Comparison of ENCODE assay signal across 1 cellular context in the genomic region with DNA sequence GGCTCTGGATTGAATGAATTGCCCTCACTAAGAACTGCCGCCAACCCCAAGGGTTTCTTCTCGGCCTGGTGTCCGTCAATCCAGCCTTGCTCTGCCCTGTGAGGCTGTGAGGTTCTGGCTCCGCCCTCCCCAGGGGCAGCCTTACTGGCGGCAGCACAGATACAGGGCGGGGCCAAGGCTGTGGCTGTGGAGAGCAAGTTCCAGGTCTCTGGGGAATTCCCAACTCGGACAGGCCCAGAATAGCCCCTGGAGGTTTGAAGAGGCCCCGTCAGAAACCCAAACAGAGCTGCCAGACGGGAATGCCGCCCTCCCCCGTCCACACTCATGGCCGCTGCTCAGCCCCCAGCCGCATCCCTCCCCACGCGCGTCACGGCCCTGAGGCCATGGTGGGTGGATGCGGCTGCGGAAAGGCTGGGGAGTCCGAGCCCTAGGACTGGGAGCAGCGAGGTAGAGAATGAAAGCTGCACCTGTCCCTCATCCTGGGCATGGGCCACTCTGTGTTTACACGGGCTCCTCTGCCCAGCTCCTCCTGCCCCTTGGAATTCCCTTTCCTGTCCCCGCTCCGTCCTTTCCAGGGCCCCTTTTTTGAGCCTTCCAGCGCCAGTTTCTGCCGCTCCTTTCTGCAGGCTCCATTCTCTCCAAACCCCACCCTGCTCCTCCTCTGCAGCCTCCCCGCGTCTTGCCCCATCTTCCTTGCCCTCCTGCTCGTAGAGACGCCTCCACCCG.
A peak's percentile ranks its signal among the peaks of the same experiment; 100 is the strongest.
TF ChIP-seq lines count a peak whose summit lies in the region.

No MANE protein-coding gene starts in this region.

TF ChIP-seq in HepG2, 621 proteins besides CTCF, POLR2A, EP300 and RAD21 (continued from another document and continues in another):
- TF ChIP-seq ZNF431 (CRISPR knock-in tag; IDR thresholded peaks at IDR 0.05; ENCODE audit: borderline replicate concordance, low read depth) (no peak), ZNF160 (CRISPR knock-in tag; IDR thresholded peaks at IDR 0.05) (peak; percentile 43; the same call in 1 of the 2 replicates), PITX1 (CRISPR knock-in tag; IDR thresholded peaks at IDR 0.05) (peak; percentile 42; the same call in 1 of the 2 replicates), ZNF720 (CRISPR knock-in tag; IDR thresholded peaks at IDR 0.05) (no peak; the same call in 1 of the 2 replicates), ZSCAN31 (CRISPR knock-in tag; IDR thresholded peaks at IDR 0.05; ENCODE audit: low read depth) (peak; percentile 95), NR2C2 (CRISPR knock-in tag; IDR thresholded peaks at IDR 0.05; ENCODE audit: borderline replicate concordance) (no peak; the same call in 1 of the 2 replicates), IKZF4 (CRISPR knock-in tag; IDR thresholded peaks at IDR 0.05; ENCODE audit: borderline replicate concordance, low read depth, not compliant biosample characterization) (no peak), ZNF713 (CRISPR knock-in tag; IDR thresholded peaks at IDR 0.05) (no peak), HNRNPLL (IDR thresholded peaks at IDR 0.05; ENCODE audit: low read depth, low read length, poor library complexity, severe bottlenecking) (peak; percentile 77), HNRNPH1 (optimal IDR thresholded peaks at IDR 0.05; ENCODE audit: low read depth, low read length) (peak; percentile 55), SMARCC2 (IDR thresholded peaks at IDR 0.05) (no peak), POLR2G (IDR thresholded peaks at IDR 0.05; ENCODE audit: low read depth, low read length) (peak; percentile 92), STAT5B (CRISPR knock-in tag; IDR thresholded peaks at IDR 0.05) (no peak), KLF13 (CRISPR knock-in tag; IDR thresholded peaks at IDR 0.05) (no peak), AGO1 (IDR thresholded peaks at IDR 0.05; ENCODE audit: low read depth, low read length, poor library complexity, severe bottlenecking) (peak; percentile 99), ATF7-NPFF (CRISPR knock-in tag; IDR thresholded peaks at IDR 0.05; ENCODE audit: low read depth) (peak; percentile 26), NR2F1 (CRISPR knock-in tag; IDR thresholded peaks at IDR 0.05) (no peak), SOX5 (CRISPR knock-in tag; IDR thresholded peaks at IDR 0.05; ENCODE audit: borderline replicate concordance) (no peak), ZNF546 (CRISPR knock-in tag; conservative IDR thresholded peaks at IDR 0.05) (no peak), HOXD1 (CRISPR knock-in tag; IDR thresholded peaks at IDR 0.05) (no peak), SETDB1 (CRISPR knock-in tag; IDR thresholded peaks at IDR 0.05; ENCODE audit: borderline replicate concordance) (no peak), AGO2 (optimal IDR thresholded peaks at IDR 0.05; ENCODE audit: low read depth, low read length) (peak; percentile 100), FOXO1 (CRISPR knock-in tag; IDR thresholded peaks at IDR 0.05) (no peak; the same call in 1 of the 2 replicates), SP5 (CRISPR knock-in tag; IDR thresholded peaks at IDR 0.05; ENCODE audit: borderline replicate concordance, low read depth) (no peak), ZNF264 (CRISPR knock-in tag; IDR thresholded peaks at IDR 0.05) (0 out of 2 replicates have a peak, but pooled peaks have one; percentile 23)
- TF ChIP-seq, protein P1, sequence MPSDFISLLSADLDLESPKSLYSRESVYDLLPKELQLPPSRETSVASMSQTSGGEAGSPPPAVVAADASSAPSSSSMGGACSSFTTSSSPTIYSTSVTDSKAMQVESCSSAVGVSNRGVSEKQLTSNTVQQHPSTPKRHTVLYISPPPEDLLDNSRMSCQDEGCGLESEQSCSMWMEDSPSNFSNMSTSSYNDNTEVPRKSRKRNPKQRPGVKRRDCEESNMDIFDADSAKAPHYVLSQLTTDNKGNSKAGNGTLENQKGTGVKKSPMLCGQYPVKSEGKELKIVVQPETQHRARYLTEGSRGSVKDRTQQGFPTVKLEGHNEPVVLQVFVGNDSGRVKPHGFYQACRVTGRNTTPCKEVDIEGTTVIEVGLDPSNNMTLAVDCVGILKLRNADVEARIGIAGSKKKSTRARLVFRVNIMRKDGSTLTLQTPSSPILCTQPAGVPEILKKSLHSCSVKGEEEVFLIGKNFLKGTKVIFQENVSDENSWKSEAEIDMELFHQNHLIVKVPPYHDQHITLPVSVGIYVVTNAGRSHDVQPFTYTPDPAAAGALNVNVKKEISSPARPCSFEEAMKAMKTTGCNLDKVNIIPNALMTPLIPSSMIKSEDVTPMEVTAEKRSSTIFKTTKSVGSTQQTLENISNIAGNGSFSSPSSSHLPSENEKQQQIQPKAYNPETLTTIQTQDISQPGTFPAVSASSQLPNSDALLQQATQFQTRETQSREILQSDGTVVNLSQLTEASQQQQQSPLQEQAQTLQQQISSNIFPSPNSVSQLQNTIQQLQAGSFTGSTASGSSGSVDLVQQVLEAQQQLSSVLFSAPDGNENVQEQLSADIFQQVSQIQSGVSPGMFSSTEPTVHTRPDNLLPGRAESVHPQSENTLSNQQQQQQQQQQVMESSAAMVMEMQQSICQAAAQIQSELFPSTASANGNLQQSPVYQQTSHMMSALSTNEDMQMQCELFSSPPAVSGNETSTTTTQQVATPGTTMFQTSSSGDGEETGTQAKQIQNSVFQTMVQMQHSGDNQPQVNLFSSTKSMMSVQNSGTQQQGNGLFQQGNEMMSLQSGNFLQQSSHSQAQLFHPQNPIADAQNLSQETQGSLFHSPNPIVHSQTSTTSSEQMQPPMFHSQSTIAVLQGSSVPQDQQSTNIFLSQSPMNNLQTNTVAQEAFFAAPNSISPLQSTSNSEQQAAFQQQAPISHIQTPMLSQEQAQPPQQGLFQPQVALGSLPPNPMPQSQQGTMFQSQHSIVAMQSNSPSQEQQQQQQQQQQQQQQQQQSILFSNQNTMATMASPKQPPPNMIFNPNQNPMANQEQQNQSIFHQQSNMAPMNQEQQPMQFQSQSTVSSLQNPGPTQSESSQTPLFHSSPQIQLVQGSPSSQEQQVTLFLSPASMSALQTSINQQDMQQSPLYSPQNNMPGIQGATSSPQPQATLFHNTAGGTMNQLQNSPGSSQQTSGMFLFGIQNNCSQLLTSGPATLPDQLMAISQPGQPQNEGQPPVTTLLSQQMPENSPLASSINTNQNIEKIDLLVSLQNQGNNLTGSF (CRISPR knock-in tag; IDR thresholded peaks at IDR 0.05): no peak
- TF ChIP-seq, protein P2, sequence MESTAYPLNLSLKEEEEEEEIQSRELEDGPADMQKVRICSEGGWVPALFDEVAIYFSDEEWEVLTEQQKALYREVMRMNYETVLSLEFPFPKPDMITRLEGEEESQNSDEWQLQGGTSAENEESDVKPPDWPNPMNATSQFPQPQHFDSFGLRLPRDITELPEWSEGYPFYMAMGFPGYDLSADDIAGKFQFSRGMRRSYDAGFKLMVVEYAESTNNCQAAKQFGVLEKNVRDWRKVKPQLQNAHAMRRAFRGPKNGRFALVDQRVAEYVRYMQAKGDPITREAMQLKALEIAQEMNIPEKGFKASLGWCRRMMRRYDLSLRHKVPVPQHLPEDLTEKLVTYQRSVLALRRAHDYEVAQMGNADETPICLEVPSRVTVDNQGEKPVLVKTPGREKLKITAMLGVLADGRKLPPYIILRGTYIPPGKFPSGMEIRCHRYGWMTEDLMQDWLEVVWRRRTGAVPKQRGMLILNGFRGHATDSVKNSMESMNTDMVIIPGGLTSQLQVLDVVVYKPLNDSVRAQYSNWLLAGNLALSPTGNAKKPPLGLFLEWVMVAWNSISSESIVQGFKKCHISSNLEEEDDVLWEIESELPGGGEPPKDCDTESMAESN (CRISPR knock-in tag; conservative IDR thresholded peaks at IDR 0.05): no peak
- TF ChIP-seq, protein P3, sequence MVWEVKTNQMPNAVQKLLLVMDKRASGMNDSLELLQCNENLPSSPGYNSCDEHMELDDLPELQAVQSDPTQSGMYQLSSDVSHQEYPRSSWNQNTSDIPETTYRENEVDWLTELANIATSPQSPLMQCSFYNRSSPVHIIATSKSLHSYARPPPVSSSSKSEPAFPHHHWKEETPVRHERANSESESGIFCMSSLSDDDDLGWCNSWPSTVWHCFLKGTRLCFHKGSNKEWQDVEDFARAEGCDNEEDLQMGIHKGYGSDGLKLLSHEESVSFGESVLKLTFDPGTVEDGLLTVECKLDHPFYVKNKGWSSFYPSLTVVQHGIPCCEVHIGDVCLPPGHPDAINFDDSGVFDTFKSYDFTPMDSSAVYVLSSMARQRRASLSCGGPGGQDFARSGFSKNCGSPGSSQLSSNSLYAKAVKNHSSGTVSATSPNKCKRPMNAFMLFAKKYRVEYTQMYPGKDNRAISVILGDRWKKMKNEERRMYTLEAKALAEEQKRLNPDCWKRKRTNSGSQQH (CRISPR knock-in tag; IDR thresholded peaks at IDR 0.05; ENCODE audit: low read depth): no peak
- TF ChIP-seq, protein P4, sequence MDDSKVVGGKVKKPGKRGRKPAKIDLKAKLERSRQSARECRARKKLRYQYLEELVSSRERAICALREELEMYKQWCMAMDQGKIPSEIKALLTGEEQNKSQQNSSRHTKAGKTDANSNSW (CRISPR knock-in tag; IDR thresholded peaks at IDR 0.05; ENCODE audit: borderline replicate concordance): no peak
- TF ChIP-seq, protein P5, sequence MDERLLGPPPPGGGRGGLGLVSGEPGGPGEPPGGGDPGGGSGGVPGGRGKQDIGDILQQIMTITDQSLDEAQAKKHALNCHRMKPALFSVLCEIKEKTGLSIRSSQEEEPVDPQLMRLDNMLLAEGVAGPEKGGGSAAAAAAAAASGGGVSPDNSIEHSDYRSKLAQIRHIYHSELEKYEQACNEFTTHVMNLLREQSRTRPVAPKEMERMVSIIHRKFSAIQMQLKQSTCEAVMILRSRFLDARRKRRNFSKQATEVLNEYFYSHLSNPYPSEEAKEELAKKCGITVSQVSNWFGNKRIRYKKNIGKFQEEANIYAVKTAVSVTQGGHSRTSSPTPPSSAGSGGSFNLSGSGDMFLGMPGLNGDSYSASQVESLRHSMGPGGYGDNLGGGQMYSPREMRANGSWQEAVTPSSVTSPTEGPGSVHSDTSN (CRISPR knock-in tag; IDR thresholded peaks at IDR 0.05): peak; percentile 78
- TF ChIP-seq, protein P6, sequence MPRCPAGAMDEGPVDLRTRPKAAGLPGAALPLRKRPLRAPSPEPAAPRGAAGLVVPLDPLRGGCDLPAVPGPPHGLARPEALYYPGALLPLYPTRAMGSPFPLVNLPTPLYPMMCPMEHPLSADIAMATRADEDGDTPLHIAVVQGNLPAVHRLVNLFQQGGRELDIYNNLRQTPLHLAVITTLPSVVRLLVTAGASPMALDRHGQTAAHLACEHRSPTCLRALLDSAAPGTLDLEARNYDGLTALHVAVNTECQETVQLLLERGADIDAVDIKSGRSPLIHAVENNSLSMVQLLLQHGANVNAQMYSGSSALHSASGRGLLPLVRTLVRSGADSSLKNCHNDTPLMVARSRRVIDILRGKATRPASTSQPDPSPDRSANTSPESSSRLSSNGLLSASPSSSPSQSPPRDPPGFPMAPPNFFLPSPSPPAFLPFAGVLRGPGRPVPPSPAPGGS (CRISPR knock-in tag; IDR thresholded peaks at IDR 0.05): peak; percentile 97
- TF ChIP-seq, protein P7, sequence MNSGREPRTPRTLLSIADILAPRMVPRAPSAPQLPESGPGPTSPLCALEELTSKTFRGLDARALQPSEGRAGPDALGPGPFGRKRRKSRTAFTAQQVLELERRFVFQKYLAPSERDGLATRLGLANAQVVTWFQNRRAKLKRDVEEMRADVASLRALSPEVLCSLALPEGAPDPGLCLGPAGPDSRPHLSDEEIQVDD (CRISPR knock-in tag; IDR thresholded peaks at IDR 0.05; ENCODE audit: borderline replicate concordance): no peak
- TF ChIP-seq, protein P8, sequence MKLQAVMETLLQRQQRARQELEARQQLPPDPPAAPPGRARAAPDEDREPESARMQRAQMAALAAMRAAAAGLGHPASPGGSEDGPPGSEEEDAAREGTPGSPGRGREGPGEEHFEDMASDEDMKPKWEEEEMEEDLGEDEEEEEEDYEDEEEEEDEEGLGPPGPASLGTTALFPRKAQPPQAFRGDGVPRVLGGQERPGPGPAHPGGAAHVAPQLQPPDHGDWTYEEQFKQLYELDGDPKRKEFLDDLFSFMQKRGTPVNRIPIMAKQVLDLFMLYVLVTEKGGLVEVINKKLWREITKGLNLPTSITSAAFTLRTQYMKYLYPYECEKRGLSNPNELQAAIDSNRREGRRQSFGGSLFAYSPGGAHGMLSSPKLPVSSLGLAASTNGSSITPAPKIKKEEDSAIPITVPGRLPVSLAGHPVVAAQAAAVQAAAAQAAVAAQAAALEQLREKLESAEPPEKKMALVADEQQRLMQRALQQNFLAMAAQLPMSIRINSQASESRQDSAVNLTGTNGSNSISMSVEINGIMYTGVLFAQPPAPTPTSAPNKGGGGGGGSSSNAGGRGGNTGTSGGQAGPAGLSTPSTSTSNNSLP (IDR thresholded peaks at IDR 0.05; ENCODE audit: low read depth, low read length): no peak
